8 cellular contexts compared by ENCODE assay signal in genomic region chr3:129576514-129577345, GRCh38. TPM values are rescaled to one million over a fixed set of nuclear protein-coding genes. Genes with fewer than 3 reads are reported as not detected.
DNase-seq lines count a peak whose midpoint lies in the region; ATAC-seq and TF ChIP-seq lines count a peak whose summit lies in the region.
"Had no signal": no experiment of that assay in that cellular context is flagged by ENCODE, and none has a peak within 500 bp of the region (broad histone marks: within the 10 kb centered on the region; RNA-seq: fewer than 3 reads in every experiment).

No MANE protein-coding gene starts in this region.

- peak; percentile 38 for TF ChIP-seq POLR2A in GM19099 (IDR thresholded peaks at IDR 0.05; ENCODE audit: extremely low read depth, insufficient read length, low read depth)

- no peaks in the 10 kb centered on the region for H3K9me2 ChIP-seq in Karpas-422 (replicated peaks; ENCODE audit: insufficient read depth, low read length)

- H3K4me2 ChIP-seq in Karpas-422 (ENCODE audit: low read depth, low read length, poor library complexity, severe bottlenecking), result peak overlapping the region; percentile 34

- POLR2A ChIA-PET in WTC11 (lab: Charles Lee), result no interaction called here
- POLR2A ChIA-PET in A673 (lab: Charles Lee; ENCODE audit: low non-redundant PET), result interaction anchor here (0.6 kb wide), 1 partner anchor 84 kb away, joined by 10 read pairs; no protein-coding TSS in a partner anchor

- CTCF ChIA-PET in WTC11 (lab: Charles Lee), result interaction anchor here (1.0 to 2.3 kb wide), 5 partner anchors 16 to 86 kb away, joined by 3 to 12 read pairs (median 6); no protein-coding TSS in a partner anchor
- CTCF ChIA-PET in A673 (lab: Charles Lee), result no interaction called here

- H3K27ac Mint-ChIP-seq in WTC11, result peak overlapping the region; percentile 10; the same call in 1 of the 2 replicates

- intact Hi-C loops in A673 (cut with micrococcal nuclease; ENCODE audit: unreplicated experiment), result no loop called here

- BruUV-seq in A673 (replicated peaks; lab: Mats Ljungman, UMichigan), result no TSS peak

- no peak overlapping the region for H3K4me3 Mint-ChIP-seq in WTC11

- TF ChIP-seq CTCF in WTC11 (IDR thresholded peaks at IDR 0.05), result no peak
- no peak for TF ChIP-seq CTCF in A673 (conservative IDR thresholded peaks at IDR 0.05; ENCODE audit: low read depth, low read length)

- H3K4me3 ChIP-seq in Karpas-422 (ENCODE audit: low read length), result no peak overlapping the region
- no peak overlapping the region for H3K4me3 ChIP-seq in A673 (ENCODE audit: low read depth, low read length, poor library complexity, severe bottlenecking)

- H3K9me3 ChIP-seq in Karpas-422 (ENCODE audit: low read length) (no peaks in the 10 kb centered on the region), A673 (ENCODE audit: low read depth, low read length, poor library complexity, severe bottlenecking) (no peaks in the 10 kb centered on the region)

- H3K36me3 ChIP-seq in Karpas-422 (ENCODE audit: insufficient read depth, low read length), result no peaks in the 10 kb centered on the region
- no peaks in the 10 kb centered on the region for H3K36me3 ChIP-seq in A673 (ENCODE audit: insufficient read depth, low read length, poor library complexity, severe bottlenecking)

- H3K4me1 Mint-ChIP-seq in WTC11, result peaks cover 11% of the 10 kb centered on the region

- peaks cover 23% of the 10 kb centered on the region for H3K4me1 ChIP-seq in Karpas-422 (ENCODE audit: low read length)
- H3K4me1 ChIP-seq in A673 (ENCODE audit: insufficient read depth, low read length, poor library complexity, severe bottlenecking), result no peaks in the 10 kb centered on the region

- no peaks in the 10 kb centered on the region for H3K9me3 Mint-ChIP-seq in WTC11

- DNase-seq in Karpas-422 (peak; percentile 62), WTC11 (ENCODE audit: low spot score) (no peak), A673 (ENCODE audit: low spot score) (no peak)
- peak; percentile 21 for DNase-seq in effector CD8-positive, alpha-beta T cell (lab: John Stamatoyannopoulos, UW)
- DNase-seq in stimulated activated CD4-positive, alpha-beta T cell treated with anti-CD3 and anti-CD28 coated beads, Interleukin-2, amount 100 ng/mL, for 24 hours, result peak; percentile 24 to 34

- H3K27ac ChIP-seq in Karpas-422 (ENCODE audit: low read length) (no peak overlapping the region), A673 (ENCODE audit: low read depth, low read length, poor library complexity, severe bottlenecking) (no peak overlapping the region)

- H3K79me2 ChIP-seq in Karpas-422 (ENCODE audit: low read length), result no peaks in the 10 kb centered on the region

- no peak for ATAC-seq in WTC11
- no peak for ATAC-seq in GM19351 (IDR thresholded peaks at IDR 0.05; ENCODE audit: unreplicated experiment)

- no peak overlapping the region; the same call in 1 of the 2 replicates for H3K9ac ChIP-seq in Karpas-422 (ENCODE audit: low read length)

- H3K36me3 Mint-ChIP-seq in WTC11, result no peaks in the 10 kb centered on the region

- H4K20me1 ChIP-seq in Karpas-422 (ENCODE audit: insufficient read depth, low read depth, low read length), result peaks cover 1% of the 10 kb centered on the region; the same call in 1 of the 2 replicates

- no peaks in the 10 kb centered on the region for H3K27me3 ChIP-seq in Karpas-422 (ENCODE audit: low read length)
- no peaks in the 10 kb centered on the region for H3K27me3 ChIP-seq in A673 (replicated peaks; ENCODE audit: insufficient read depth, low read depth, low read length, poor library complexity)

- H3K27me3 Mint-ChIP-seq in WTC11 (ENCODE audit: low read depth), result no peaks in the 10 kb centered on the region

- no peak overlapping the region for H2AFZ ChIP-seq in Karpas-422 (ENCODE audit: low read length)

TF ChIP-seq in WTC11, 78 proteins besides CTCF, POLR2A, EP300 and RAD21 (continues in another document):
- TF ChIP-seq PRDM15 (CRISPR knock-in tag; IDR thresholded peaks at IDR 0.05) (no peak), IRF2 (CRISPR knock-in tag; IDR thresholded peaks at IDR 0.05; ENCODE audit: borderline replicate concordance, low read depth) (no peak), GABPB1 (CRISPR knock-in tag; IDR thresholded peaks at IDR 0.05) (no peak), ATF1 (CRISPR knock-in tag; IDR thresholded peaks at IDR 0.05) (no peak), TP53 (CRISPR knock-in tag; IDR thresholded peaks at IDR 0.05) (no peak), CBFB (CRISPR knock-in tag; IDR thresholded peaks at IDR 0.05; ENCODE audit: low read depth) (no peak), ARID4B (CRISPR knock-in tag; IDR thresholded peaks at IDR 0.05; ENCODE audit: borderline replicate concordance) (no peak), NFATC4 (CRISPR knock-in tag; IDR thresholded peaks at IDR 0.05) (no peak), ERG (CRISPR knock-in tag; IDR thresholded peaks at IDR 0.05) (no peak), KAT7 (CRISPR knock-in tag; IDR thresholded peaks at IDR 0.05; ENCODE audit: borderline replicate concordance) (no peak), ELF4 (CRISPR knock-in tag; IDR thresholded peaks at IDR 0.05; ENCODE audit: low read depth) (no peak), ZNF263 (CRISPR knock-in tag; IDR thresholded peaks at IDR 0.05; ENCODE audit: low read depth) (no peak), JAZF1 (CRISPR knock-in tag; IDR thresholded peaks at IDR 0.05) (no peak), ETV6 (CRISPR knock-in tag; IDR thresholded peaks at IDR 0.05) (no peak)

RNA-seq across cellular contexts. Expression of gene PLXND1, which starts 29.7 kb away (rescaled TPM):
- 0.52 TPM in 1 of 2 replicates, not detected in the other for total RNA-seq in Karpas-422 (2014; rRNA removed; shearing (Covaris generic); ENCODE audit: low replicate concordance)
- total RNA-seq in WTC11 (2021) (56.7 to 63.9 TPM (median 57.4 TPM) in 3 replicates), A673 (2021) (31.5 and 32.1 TPM in 2 replicates)

RNA-seq across cellular contexts. Expression of gene H1-8, which starts 33.8 kb away (rescaled TPM):
- total RNA-seq in Karpas-422 (2014; rRNA removed; shearing (Covaris generic); ENCODE audit: low replicate concordance), result not detected in 2 replicates
- total RNA-seq in WTC11 (2021), result not detected in 3 replicates
- not detected in 2 replicates for total RNA-seq in A673 (2021)
- total RNA-seq: RPMI7951 had no signal

RNA-seq across cellular contexts. Expression of gene RHO, which starts 48.3 kb away (rescaled TPM):
- not detected in 2 replicates for total RNA-seq in Karpas-422 (2014; rRNA removed; shearing (Covaris generic); ENCODE audit: low replicate concordance)
- total RNA-seq in WTC11 (2021) (not detected in 3 replicates), A673 (2021) (not detected in 2 replicates)
- total RNA-seq: RPMI7951 had no signal

Comparison
In these comparisons a context has a peak if more than half of its experiments do, and no peak if none do; other contexts are left out.
1. DNase-seq: peak in Karpas-422 (single experiment), effector CD8-positive, alpha-beta T cell (single experiment) and stimulated activated CD4-positive, alpha-beta T cell treated with anti-CD3 and anti-CD28 coated beads, Interleukin-2, amount 100 ng/mL, for 24 hours (2 of 2); none in WTC11 (single experiment) and A673 (single experiment).
2. RNA of gene PLXND1, which starts 29.7 kb away (total RNA-seq): 56.7 to 63.9 TPM in WTC11 and 31.5 to 32.1 TPM in A673; 0.52 TPM in Karpas-422; every median in the first group is over 10 times any median in the second.